23 cellular contexts compared by ENCODE assay signal in the genomic region with DNA sequence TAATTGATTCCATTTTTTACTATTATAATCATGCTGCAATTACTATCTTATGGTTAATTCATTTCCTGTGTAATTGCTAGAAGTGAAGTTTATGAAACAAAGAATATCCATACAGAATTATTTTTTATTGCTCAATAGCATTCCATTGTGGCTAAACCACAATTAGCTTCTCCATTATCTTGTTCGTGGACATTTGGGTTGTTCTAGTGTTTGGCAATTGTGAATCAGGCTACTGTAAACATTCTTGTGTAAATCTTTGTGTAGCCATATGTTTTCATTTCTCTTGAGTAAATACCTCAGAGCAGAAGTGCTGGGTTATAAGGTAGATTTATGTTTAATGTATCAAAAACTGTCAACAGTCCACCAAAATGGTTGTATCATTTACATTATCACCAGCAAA.
A peak's percentile ranks its signal among the peaks of the same experiment; 100 is the strongest.
DNase-seq lines count a peak whose midpoint lies in the region; ATAC-seq, FAIRE-seq and TF ChIP-seq lines count a peak whose summit lies in the region.
"Had no signal": no experiment of that assay in that cellular context is flagged by ENCODE, and none has a peak within 500 bp of the region (broad histone marks: within the 10 kb centered on the region; RNA-seq: fewer than 3 reads in every experiment).

No MANE protein-coding gene starts in this region.

- no peak overlapping the region for H3K27ac ChIP-seq in foreskin keratinocyte
- H3K27ac ChIP-seq: PC-9, tibial artery had no signal

- no peak for FAIRE-seq in bronchial epithelial cell (lab: Jason Lieb, UNC)
- FAIRE-seq: islet of Langerhans had no signal

- TF ChIP-seq CTCF in bronchial epithelial cell (IDR thresholded peaks at IDR 0.05; ENCODE audit: insufficient read depth, low read length, severe bottlenecking), result no peak
- no peak for TF ChIP-seq CTCF in foreskin keratinocyte (conservative IDR thresholded peaks at IDR 0.05)

- H3K27me3 ChIP-seq in bronchial epithelial cell (ENCODE audit: control insufficient read depth, insufficient read depth, low read length), result peaks cover 10% of the 10 kb centered on the region
- no peaks in the 10 kb centered on the region for H3K27me3 ChIP-seq in foreskin keratinocyte
- H3K27me3 ChIP-seq: tibial artery had no signal

- no peak overlapping the region for H3K4me3 ChIP-seq in bronchial epithelial cell (ENCODE audit: low read depth, low read length)
- H3K4me3 ChIP-seq: lung, PC-9, tibial artery had no signal

- DNase-seq in DMS53 treated with DMSO at 0.1 percent for 48 hours (lab: John Stamatoyannopoulos, UW; ENCODE audit: unreplicated experiment), result peak; percentile 3
- peak; percentile 7 for DNase-seq in NCI-H226
- peak; percentile 81 for DNase-seq in bronchial epithelial cell (ENCODE audit: low read depth)
- DNase-seq in foreskin keratinocyte, result peak; percentile 17
- DNase-seq in stimulated activated CD4-positive, alpha-beta T cell treated with anti-CD3 and anti-CD28 coated beads, Interleukin-12 subunit alpha, Interleukin-12 subunit beta, amount 100 ng/mL, for 4 hours, result no peak
- DNase-seq in NCI-H187 (lab: John Stamatoyannopoulos, UW), result no peak
- no peak for DNase-seq in stimulated activated naive CD8-positive, alpha-beta T cell treated with anti-CD3 and anti-CD28 coated beads, Interleukin-15, Interleukin-2, amounts not matched to agents 100 U/mL and 50 U/mL, for 24 hours
- DNase-seq: activated CD4-positive, alpha-beta T cell treated with anti-CD3 and anti-CD28 coated beads for 1 hour; activated naive CD8-positive, alpha-beta T cell treated with anti-CD3 and anti-CD28 coated beads, Interleukin-2, amount 10 ng/mL, durations not matched to agents 7 days and 5 days; AML-193; erythroblast; Karpas-422; NCI-H2171 treated with DMSO at 0.1 percent for 48 hours; NCI-H82; PC-9; right cardiac atrium; SK-N-SH; stimulated activated naive CD4-positive, alpha-beta T cell; T1000; tibial artery had no signal

- H3K36me3 ChIP-seq in bronchial epithelial cell (ENCODE audit: control insufficient read depth, insufficient read depth, low read length), result no peaks in the 10 kb centered on the region
- H3K36me3 ChIP-seq: tibial artery had no signal

- ATAC-seq in foreskin keratinocyte (no peak), GM19452 (IDR thresholded peaks at IDR 0.05; ENCODE audit: unreplicated experiment) (no peak)
- ATAC-seq in stimulated activated naive CD8-positive, alpha-beta T cell treated with anti-CD3 and anti-CD28 coated beads, Interleukin-15, Interleukin-2, amounts not matched to agents 100 U/mL and 50 U/mL, for 24 hours, result no peak
- ATAC-seq: right cardiac atrium had no signal

- no peaks in the 10 kb centered on the region for H3K4me1 ChIP-seq in foreskin keratinocyte
- H3K4me1 ChIP-seq: tibial artery had no signal

Comparison
In these comparisons a context has a peak if more than half of its experiments do, and no peak if none do; other contexts are left out.
1. DNase-seq: peak in DMS53 treated with DMSO at 0.1 percent for 48 hours (single experiment), NCI-H226 (single experiment), bronchial epithelial cell (single experiment) and foreskin keratinocyte (2 of 2); none in stimulated activated CD4-positive, alpha-beta T cell treated with anti-CD3 and anti-CD28 coated beads, Interleukin-12 subunit alpha, Interleukin-12 subunit beta, amount 100 ng/mL, for 4 hours (single experiment), NCI-H187 (0 of 2) and stimulated activated naive CD8-positive, alpha-beta T cell treated with anti-CD3 and anti-CD28 coated beads, Interleukin-15, Interleukin-2, amounts not matched to agents 100 U/mL and 50 U/mL, for 24 hours (single experiment).